5 cellular contexts compared by ENCODE assay signal in genomic region chr21:36199575-36199974, GRCh38. TPM values are rescaled to one million over a fixed set of nuclear protein-coding genes. Genes with fewer than 3 reads are reported as not detected.
DNase-seq lines count a peak whose midpoint lies in the region; ATAC-seq and TF ChIP-seq lines count a peak whose summit lies in the region.
"Not testable (repeated sequence)": the region's sequence is repeated elsewhere in the genome, so short reads cannot be mapped to it uniquely, and the experiment has no call there.

No MANE protein-coding gene starts in this region.

- not testable (repeated sequence) for H3K4me2 ChIP-seq in hepatocyte

- not testable (repeated sequence) for TF ChIP-seq CTCF in HEK293 (tag by site-specific recombination; IDR thresholded peaks at IDR 0.05); hepatocyte (IDR thresholded peaks at IDR 0.05; ENCODE audit: poor library complexity); neutrophil (IDR thresholded peaks at IDR 0.05); psoas muscle (IDR thresholded peaks at IDR 0.05)

- H3K4me1 ChIP-seq in HEK293 (ENCODE audit: control insufficient read depth, insufficient read depth, low read length) (peaks cover 21% of the 10 kb centered on the region), hepatocyte (ENCODE audit: insufficient read depth) (peaks cover 33% of the 10 kb centered on the region), neutrophil (ENCODE audit: control insufficient read depth in 1 of 2, insufficient read depth in 1 of 2, low read depth in 1 of 2, low read length in 1 of 2) (peaks cover 32 to 45% of the 10 kb centered on the region in 2 experiments), psoas muscle (peaks cover 30% of the 10 kb centered on the region), skeletal muscle tissue (ENCODE audit: control insufficient read depth in 3 of 3, insufficient read depth in 3 of 3, low read length in 3 of 3) (peaks cover 6 to 34% (median 14%) of the 10 kb centered on the region in 3 donors)

- H3K27me3 ChIP-seq in hepatocyte; neutrophil; psoas muscle (ENCODE audit: insufficient read depth in 3 of 3, low read length in 2 of 3); skeletal muscle tissue (ENCODE audit: control insufficient read depth in 3 of 3, insufficient read depth in 3 of 3, low read length in 3 of 3): not testable (repeated sequence)

- 87% methylated on average over 5 of the region's 5 CpGs for WGBS in hepatocyte (ENCODE audit: low lambda C conversion rate, missing lambda C conversion rate)
- 68 to 92% (median 77%) methylated on average over 5 of the region's 5 CpGs for WGBS in psoas muscle, 3 donors

- H4K20me1 ChIP-seq in hepatocyte (ENCODE audit: insufficient read depth, poor library complexity, severe bottlenecking): not testable (repeated sequence)

- H3K9ac ChIP-seq in skeletal muscle tissue (ENCODE audit: low read depth in 1 of 3, low read length in 3 of 3): not testable (repeated sequence)

- not testable (repeated sequence) for H3K9me2 ChIP-seq in hepatocyte (replicated peaks; ENCODE audit: insufficient read depth)

- H3K4me3 ChIP-seq in HEK293 (ENCODE audit: low read depth, low read length); hepatocyte; psoas muscle; skeletal muscle tissue (ENCODE audit: low read length in 3 of 3): not testable (repeated sequence)
- peak overlapping the region; percentile 29 to 53 for H3K4me3 ChIP-seq in neutrophil (ENCODE audit: low read depth in 1 of 2, low read length in 1 of 2)

- ATAC-seq in psoas muscle: not testable (repeated sequence)

- CTCF ChIA-PET in HEK293 (lab: Yijun Ruan, JAX): interaction anchor here (0.6 to 1.1 kb wide), 3 partner anchors 11 to 16 kb away, joined by 3 read pairs; no protein-coding TSS in a partner anchor

- intact Hi-C loops in psoas muscle (cut with DNase I): loop anchor here in 1 of 2 donors (5.0 kb wide), 1 partner anchor 42 kb away; the partner anchor contains the start of gene DOP1B

- not testable (repeated sequence) for H3K36me3 ChIP-seq in HEK293 (ENCODE audit: control insufficient read depth in 2 of 2, insufficient read depth in 1 of 2, low read length in 2 of 2); hepatocyte (replicated peaks; ENCODE audit: insufficient read depth, low read depth); psoas muscle (ENCODE audit: insufficient read depth in 1 of 2, low read depth in 1 of 2); skeletal muscle tissue (ENCODE audit: control insufficient read depth in 3 of 3, insufficient read depth in 3 of 3, low read length in 3 of 3)
- H3K36me3 ChIP-seq in neutrophil: peaks cover 14% of the 10 kb centered on the region

- not testable (repeated sequence) for H3K79me2 ChIP-seq in hepatocyte

- DNase-seq in hepatocyte (ENCODE audit: low spot score); psoas muscle: not testable (repeated sequence)

- not testable (repeated sequence) for H3K27ac ChIP-seq in HEK293 (ENCODE audit: extremely low read depth, low read depth, low read length)
- H3K27ac ChIP-seq in hepatocyte (peak overlapping the region; percentile 90), neutrophil (peak overlapping the region; percentile 78), psoas muscle (peak overlapping the region; percentile 80), skeletal muscle tissue (ENCODE audit: low read depth, low read length) (peak overlapping the region; percentile 76)

- not testable (repeated sequence) for H2AFZ ChIP-seq in hepatocyte

- POLR2A ChIA-PET in HEK293 (lab: Yijun Ruan, JAX): not testable (repeated sequence)

- not testable (repeated sequence) for H3K9me3 ChIP-seq in HEK293 (ENCODE audit: control insufficient read depth, insufficient read depth, low read depth, low read length); hepatocyte (ENCODE audit: low read depth); neutrophil; psoas muscle; skeletal muscle tissue (ENCODE audit: control insufficient read depth in 3 of 3, low read length in 3 of 3)

TF ChIP-seq in HEK293, 187 proteins besides CTCF, POLR2A, EP300 and RAD21:
- TF ChIP-seq ZNF146 (tag by site-specific recombination; IDR thresholded peaks at IDR 0.05): peak; percentile 99
TF ChIP-seq in HEK293: peak in this region for 1; not testable (repeated sequence) for 186.

RNA-seq across cellular contexts. Expression of gene DOP1B, which starts 43.0 kb away (rescaled TPM):
- total RNA-seq in hepatocyte (9.1 and 17.7 TPM in 2 replicates), psoas muscle (10 to 100 TPM; 12.8 to 20.7 (median 14.3) TPM), skeletal muscle tissue (6.8 TPM)
- polyA plus RNA-seq in hepatocyte (6.6 and 7.1 TPM in 2 replicates), psoas muscle (1 to 10 TPM; 3.1 to 7.4 (median 4.7) TPM)
